Comparison of ENCODE assay signal across 1 cellular context in the genomic region with DNA sequence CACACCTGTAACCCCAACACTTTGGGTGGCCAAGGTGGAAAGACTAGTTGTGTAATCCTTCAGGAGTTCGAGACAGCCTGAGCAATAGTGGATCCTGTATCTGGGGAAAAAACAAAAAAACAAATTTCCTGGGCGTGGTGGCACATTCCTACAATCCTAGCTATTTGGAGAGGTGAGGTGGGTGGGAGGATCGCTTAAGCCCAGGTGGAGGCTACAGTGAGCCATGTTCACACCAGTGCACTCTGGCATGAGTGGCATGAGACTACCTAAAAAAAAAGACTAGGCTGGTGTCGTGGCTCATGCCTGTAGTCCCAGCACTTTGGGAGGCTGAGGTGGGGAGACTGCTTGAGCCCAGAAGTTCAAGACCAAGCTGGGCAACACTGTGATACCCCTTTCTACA.
TF ChIP-seq lines count a peak whose summit lies in the region.

No MANE protein-coding gene starts in this region.

TF ChIP-seq in IMR-90, 13 proteins besides CTCF, POLR2A, EP300 and RAD21:
- TF ChIP-seq NFE2L2 (IDR thresholded peaks at IDR 0.05; ENCODE audit: low read depth, low read length): no peak
- TF ChIP-seq, protein P1, sequence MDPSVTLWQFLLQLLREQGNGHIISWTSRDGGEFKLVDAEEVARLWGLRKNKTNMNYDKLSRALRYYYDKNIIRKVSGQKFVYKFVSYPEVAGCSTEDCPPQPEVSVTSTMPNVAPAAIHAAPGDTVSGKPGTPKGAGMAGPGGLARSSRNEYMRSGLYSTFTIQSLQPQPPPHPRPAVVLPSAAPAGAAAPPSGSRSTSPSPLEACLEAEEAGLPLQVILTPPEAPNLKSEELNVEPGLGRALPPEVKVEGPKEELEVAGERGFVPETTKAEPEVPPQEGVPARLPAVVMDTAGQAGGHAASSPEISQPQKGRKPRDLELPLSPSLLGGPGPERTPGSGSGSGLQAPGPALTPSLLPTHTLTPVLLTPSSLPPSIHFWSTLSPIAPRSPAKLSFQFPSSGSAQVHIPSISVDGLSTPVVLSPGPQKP (IDR thresholded peaks at IDR 0.05; ENCODE audit: borderline replicate concordance, low read depth, low read length): no peak
- no peak for TF ChIP-seq CEBPB (IDR thresholded peaks at IDR 0.05; ENCODE audit: low read depth, low read length)
- no peak for TF ChIP-seq FOS (IDR thresholded peaks at IDR 0.05; ENCODE audit: low read depth, low read length)
- no peak for TF ChIP-seq BHLHE40 (IDR thresholded peaks at IDR 0.05; ENCODE audit: low read depth, low read length)
- no peak for TF ChIP-seq MXI1 (IDR thresholded peaks at IDR 0.05; ENCODE audit: borderline replicate concordance, low read depth, low read length)
- no peak for TF ChIP-seq CHD1 (IDR thresholded peaks at IDR 0.05; ENCODE audit: low read depth, low read length)
- no peak for TF ChIP-seq MAFK (IDR thresholded peaks at IDR 0.05; ENCODE audit: low read depth, low read length)
- TF ChIP-seq SMC3 (IDR thresholded peaks at IDR 0.05; ENCODE audit: low read depth, low read length): no peak
- TF ChIP-seq RFX5 (IDR thresholded peaks at IDR 0.05; ENCODE audit: low read depth, low read length): no peak
- TF ChIP-seq, protein P2, sequence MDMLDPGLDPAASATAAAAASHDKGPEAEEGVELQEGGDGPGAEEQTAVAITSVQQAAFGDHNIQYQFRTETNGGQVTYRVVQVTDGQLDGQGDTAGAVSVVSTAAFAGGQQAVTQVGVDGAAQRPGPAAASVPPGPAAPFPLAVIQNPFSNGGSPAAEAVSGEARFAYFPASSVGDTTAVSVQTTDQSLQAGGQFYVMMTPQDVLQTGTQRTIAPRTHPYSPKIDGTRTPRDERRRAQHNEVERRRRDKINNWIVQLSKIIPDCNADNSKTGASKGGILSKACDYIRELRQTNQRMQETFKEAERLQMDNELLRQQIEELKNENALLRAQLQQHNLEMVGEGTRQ (IDR thresholded peaks at IDR 0.05; ENCODE audit: low read depth, low read length): no peak
- no peak for TF ChIP-seq MAZ (IDR thresholded peaks at IDR 0.05; ENCODE audit: borderline replicate concordance, low read depth, low read length)
TF ChIP-seq in IMR-90: peak in this region for 0.
